28 cellular contexts compared by ENCODE assay signal in genomic region chr4:124647599-124647998, GRCh38.
"Had no signal": no experiment of that assay in that cellular context is flagged by ENCODE, and none has a peak within 500 bp of the region (broad histone marks: within the 10 kb centered on the region; RNA-seq: fewer than 3 reads in every experiment).

No MANE protein-coding gene starts in this region.

- H3K27ac ChIP-seq: left lung, lower lobe of right lung, pancreas, prostate gland, sigmoid colon, tibial nerve, uterus had no signal

- ATAC-seq: left colon; left lung; lower lobe of right lung; pancreas; right cardiac atrium; stimulated activated memory B cell treated with anti-CD40 and anti-IgM and Interleukin-4, amounts not matched to agents 10 μg/mL and 1 μg/mL and 100 μg/mL, for 72 hours; stimulated activated naive CD8-positive, alpha-beta T cell treated with anti-CD3 and anti-CD28 coated beads, Interleukin-15, amount 100 ng/mL, for 72 hours had no signal

- H3K9me3 ChIP-seq: lower lobe of right lung, pancreas, prostate gland, sigmoid colon, tibial nerve, uterus had no signal

- FAIRE-seq: islet of Langerhans, kidney, pancreas had no signal

- H3K4me3 ChIP-seq: left lung, lower lobe of right lung, pancreas, prostate gland, sigmoid colon, smooth muscle cell, tibial nerve, uterus had no signal

- H3K36me3 ChIP-seq: lower lobe of right lung, pancreas, prostate gland, uterus had no signal

- H3K4me1 ChIP-seq: left lung, lower lobe of right lung, pancreas, prostate gland, sigmoid colon, tibial nerve, uterus had no signal

- H3K4me2 ChIP-seq: smooth muscle cell had no signal

- H3K27me3 ChIP-seq: left lung, pancreas, sigmoid colon, tibial nerve, uterus had no signal

- DNase-seq: hypothalamus; immature natural killer cell; kidney; left colon; left lung; lower lobe of right lung; mesendoderm; naive B cell; natural killer cell; nucleus accumbens; pancreas; posterior cingulate gyrus; retina; right cardiac atrium; sigmoid colon; stimulated activated CD4-positive, alpha-beta T cell treated with anti-CD3 and anti-CD28 coated beads, Interleukin-1b, Interleukin-23, amount 100 ng/mL, for 48 hours; stimulated activated CD4-positive, alpha-beta T cell treated with anti-CD3 and anti-CD28 coated beads, Interleukin-2, amount 100 ng/mL, for 48 hours; stimulated activated CD4-positive, alpha-beta T cell treated with anti-CD3 and anti-CD28 coated beads, Interleukin-4, amount 100 ng/mL, for 4 hours; stimulated activated CD8-positive, alpha-beta memory T cell treated with anti-CD3 and anti-CD28 coated beads, Interleukin-4, amount 100 ng/mL, for 48 hours; stimulated activated naive CD4-positive, alpha-beta T cell treated with Interleukin-2 at 50 U/mL for 16 hours; stimulated activated naive CD8-positive, alpha-beta T cell treated with anti-CD3 and anti-CD28 coated beads, Interleukin-15, amount 100 ng/mL, for 72 hours; substantia nigra; uterus had no signal
